ENCODE assay signal across 8 cellular contexts in the genomic region with DNA sequence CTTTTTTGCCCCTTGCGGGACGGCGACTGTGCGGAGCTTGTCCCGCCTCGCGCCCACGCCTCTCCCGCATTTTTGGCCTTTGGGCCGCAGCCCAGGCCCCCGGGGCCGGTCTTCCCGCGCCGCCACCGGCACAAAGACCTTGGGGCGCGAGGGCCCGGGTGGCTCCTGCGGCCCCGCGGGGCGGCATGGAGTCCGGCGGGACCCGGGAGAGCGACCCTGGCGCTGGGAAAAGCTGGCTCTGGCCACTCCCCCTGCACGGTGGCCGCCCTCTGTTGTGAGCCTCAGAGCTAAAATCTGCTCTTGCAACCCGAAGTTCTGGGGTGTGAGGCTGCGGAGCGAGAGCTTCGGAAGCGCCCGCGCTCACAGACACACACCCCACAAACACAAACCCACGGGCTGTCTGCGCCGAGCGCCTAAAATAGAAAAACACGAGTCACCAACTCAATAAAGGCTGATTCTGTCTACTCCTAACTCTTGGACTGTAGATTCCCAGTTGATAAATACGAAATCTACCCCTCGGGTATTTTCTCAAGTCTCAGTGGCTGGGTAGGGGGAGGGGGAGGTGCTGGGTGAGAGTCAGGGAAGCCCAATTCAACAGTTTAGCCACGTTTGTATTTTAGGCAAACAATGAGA. TPM values are rescaled to one million over a fixed set of nuclear protein-coding genes. Genes with fewer than 3 reads are reported as not detected.
DNase-seq lines count a peak whose midpoint lies in the region; ATAC-seq and TF ChIP-seq lines count a peak whose summit lies in the region.

No MANE protein-coding gene starts in this region.

- H3K27ac ChIP-seq in AG04450 (ENCODE audit: low read depth, low read length), result no peak overlapping the region

- DNase-seq in AG04450 (ENCODE audit: low read depth, low spot score) (no peak), LHCN-M2 (ENCODE audit: low read depth) (peak; percentile 42), SK-N-DZ (ENCODE audit: low spot score) (peak; percentile 83), cardiac fibroblast (ENCODE audit: low read depth in 2 of 2) (peak; percentile 30 to 33), kidney epithelial cell (ENCODE audit: low read depth) (no peak)
- DNase-seq in stimulated activated CD4-positive, alpha-beta T cell treated with anti-CD3 and anti-CD28 coated beads, Interleukin-12 subunit alpha, Interleukin-12 subunit beta, amount 100 ng/mL, for 48 hours (ENCODE audit: low read depth in 2 of 3, low spot score in 1 of 3), result peak in 2 of 3 donors; percentile 12 to 17

- no peaks in the 10 kb centered on the region for H3K36me3 ChIP-seq in kidney epithelial cell (ENCODE audit: control insufficient read depth, insufficient read depth, low read length)

- no peaks in the 10 kb centered on the region for H3K9me3 ChIP-seq in AG04450 (ENCODE audit: control insufficient read depth, insufficient read depth, low read length)

- ATAC-seq in GM18517 (IDR thresholded peaks at IDR 0.05; ENCODE audit: unreplicated experiment) (peak; percentile 22), GM18519 (IDR thresholded peaks at IDR 0.05; ENCODE audit: low FRiP score, unreplicated experiment) (no peak)

- CTCF ChIA-PET in AG04450 (lab: Charles Lee), result interaction anchor here (0.6 to 1.9 kb wide), 4 partner anchors 9 to 147 kb away, joined by 3 to 4 read pairs (median 3); no protein-coding TSS in a partner anchor

- TF ChIP-seq CTCF in AG04450 (IDR thresholded peaks at IDR 0.05; ENCODE audit: low read depth, low read length) (no peak), cardiac fibroblast (IDR thresholded peaks at IDR 0.05; ENCODE audit: low read depth, low read length) (no peak), kidney epithelial cell (IDR thresholded peaks at IDR 0.05; ENCODE audit: insufficient read depth, low read length, poor library complexity, severe bottlenecking) (no peak)

- POLR2A ChIA-PET in AG04450 (lab: Yijun Ruan, JAX), result interaction anchor here (0.5 to 0.6 kb wide), 4 partner anchors 111 to 526 kb away, joined by 3 to 7 read pairs (median 4); no protein-coding TSS in a partner anchor

- H3K27me3 ChIP-seq in AG04450 (ENCODE audit: control insufficient read depth, insufficient read depth, low read length) (peaks cover 6% of the 10 kb centered on the region), kidney epithelial cell (ENCODE audit: control insufficient read depth, insufficient read depth, low read length) (no peaks in the 10 kb centered on the region)

- H3K4me3 ChIP-seq in AG04450 (ENCODE audit: low read depth, low read length) (peak overlapping the region; percentile 62), cardiac fibroblast (replicated peaks in 1 of 2; ENCODE audit: low read depth in 2 of 2, low read length in 2 of 2) (peak overlapping the region; percentile 60 to 61), kidney epithelial cell (ENCODE audit: low read depth, low read length) (peak overlapping the region; percentile 48)

RNA-seq across cellular contexts. Expression of a gene that starts 0.5 kb away (rescaled TPM):
- polyA plus RNA-seq in AG04450 (2011; rRNA removed), result 0.81 and 1.1 TPM in 2 replicates
- polyA minus RNA-seq in AG04450 (2011; rRNA and poly(A)+ RNA removed), result 2.6 TPM in 2 replicates
- total RNA-seq in LHCN-M2 (2014; rRNA removed) (2.9 and 3.3 TPM in 2 replicates), kidney epithelial cell (6.6 and 7.7 TPM in 2 replicates)
- polyA plus RNA-seq in LHCN-M2 (2012), result 1.4 TPM
- 6.8 and 7.4 TPM in 2 replicates for polyA plus RNA-seq in SK-N-DZ (2014; cell fraction: cytosol; rRNA removed)
- 6.6 and 11.9 TPM in 2 replicates for polyA plus RNA-seq in SK-N-DZ (2014; cell fraction: nucleus; rRNA removed)

Comparison
In these comparisons a context has a peak if more than half of its experiments do, and no peak if none do; other contexts are left out.
1. DNase-seq: peak in LHCN-M2 (single experiment), SK-N-DZ (single experiment), cardiac fibroblast (2 of 2) and stimulated activated CD4-positive, alpha-beta T cell treated with anti-CD3 and anti-CD28 coated beads, Interleukin-12 subunit alpha, Interleukin-12 subunit beta, amount 100 ng/mL, for 48 hours (2 of 3); none in AG04450 (single experiment) and kidney epithelial cell (single experiment).
2. Peak in every context shown above with its lines, with median percentiles within 50 percentile points of each other: H3K4me3 ChIP-seq.